In the genomic region with DNA sequence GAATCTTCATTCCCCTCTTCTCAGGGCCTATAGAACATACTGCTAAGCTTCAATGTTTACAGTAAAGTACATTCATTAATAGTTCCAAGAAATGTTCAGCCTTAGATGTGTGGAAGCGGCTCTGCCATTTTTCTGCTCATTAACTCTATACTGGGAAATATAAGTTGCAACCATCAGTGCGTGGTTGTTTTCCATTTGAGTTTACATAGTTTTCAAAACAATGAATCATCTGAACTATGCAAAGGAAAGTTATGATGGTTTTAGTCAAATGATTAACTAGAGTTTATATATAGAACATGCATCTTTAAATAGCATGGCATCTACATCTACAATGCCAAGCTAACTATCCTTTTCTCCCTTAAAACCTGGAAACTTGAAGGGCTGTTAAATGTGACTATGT, we compare ENCODE assay signal across 12 cellular contexts.
DNase-seq lines count a peak whose midpoint lies in the region; ATAC-seq and TF ChIP-seq lines count a peak whose summit lies in the region.
"Had no signal": no experiment of that assay in that cellular context is flagged by ENCODE, and none has a peak within 500 bp of the region (broad histone marks: within the 10 kb centered on the region; RNA-seq: fewer than 3 reads in every experiment).

No MANE protein-coding gene starts in this region.

- H3K36me3 Mint-ChIP-seq in T-helper 1 cell treated with Interleukin-12 subunit alpha and Interleukin-12 subunit beta and Interleukin-4 antibody, amounts not matched to agents 30 μg/mL and 1 μg/mL, for 36 hours (ENCODE audit: low read depth), result peaks cover 39% of the 10 kb centered on the region
- peaks cover 4% of the 10 kb centered on the region for H3K36me3 Mint-ChIP-seq in nephron (ENCODE audit: low read depth)

- ATAC-seq in GM21825 (IDR thresholded peaks at IDR 0.05; ENCODE audit: unreplicated experiment), result peak; percentile 74
- no peak for ATAC-seq in GM18505 (IDR thresholded peaks at IDR 0.05; ENCODE audit: unreplicated experiment)
- ATAC-seq: lower lobe of right lung, Panc1 had no signal

- H3K4me3 Mint-ChIP-seq in T-helper 1 cell treated with Interleukin-12 subunit alpha and Interleukin-12 subunit beta and Interleukin-4 antibody, amounts not matched to agents 30 μg/mL and 1 μg/mL, for 36 hours, result peak overlapping the region; percentile 67
- no peak overlapping the region for H3K4me3 Mint-ChIP-seq in nephron

- H3K27ac Mint-ChIP-seq in T-helper 1 cell treated with Interleukin-12 subunit alpha and Interleukin-12 subunit beta and Interleukin-4 antibody, amounts not matched to agents 30 μg/mL and 1 μg/mL, for 36 hours, result peak overlapping the region; percentile 86
- H3K27ac Mint-ChIP-seq in nephron, result peak overlapping the region; percentile 13 to 55 (median 37)

- H3K4me1 Mint-ChIP-seq in T-helper 1 cell treated with Interleukin-12 subunit alpha and Interleukin-12 subunit beta and Interleukin-4 antibody, amounts not matched to agents 30 μg/mL and 1 μg/mL, for 36 hours (ENCODE audit: low read depth), result peaks cover 84% of the 10 kb centered on the region
- H3K4me1 Mint-ChIP-seq in nephron, result peaks cover 55% of the 10 kb centered on the region

- no peak for TF ChIP-seq CTCF in nephron (IDR thresholded peaks at IDR 0.05; ENCODE audit: unreplicated experiment in 3 of 3)

- DNase-seq in T-helper 1 cell (no peak), LoVo (ENCODE audit: low spot score) (peak; percentile 4), HPDE6-E6E7 (ENCODE audit: extremely low spot score) (no peak), SW480 (ENCODE audit: low spot score) (no peak)
- DNase-seq: EL, lower lobe of right lung, thyroid gland had no signal

- no peaks in the 10 kb centered on the region for H3K27me3 Mint-ChIP-seq in T-helper 1 cell treated with Interleukin-12 subunit alpha and Interleukin-12 subunit beta and Interleukin-4 antibody, amounts not matched to agents 30 μg/mL and 1 μg/mL, for 36 hours (ENCODE audit: low read depth)
- no peaks in the 10 kb centered on the region for H3K27me3 Mint-ChIP-seq in nephron (ENCODE audit: low read depth)

- TF ChIP-seq POLR2A in GM18505 (IDR thresholded peaks at IDR 0.05; ENCODE audit: borderline replicate concordance, extremely low read depth, insufficient read depth, insufficient read length), result no peak

- H3K9me3 Mint-ChIP-seq in T-helper 1 cell treated with Interleukin-12 subunit alpha and Interleukin-12 subunit beta and Interleukin-4 antibody, amounts not matched to agents 30 μg/mL and 1 μg/mL, for 36 hours, result no peaks in the 10 kb centered on the region
- no peaks in the 10 kb centered on the region for H3K9me3 Mint-ChIP-seq in nephron
